Comparison of ENCODE assay signal across 20 cellular contexts in the genomic region with DNA sequence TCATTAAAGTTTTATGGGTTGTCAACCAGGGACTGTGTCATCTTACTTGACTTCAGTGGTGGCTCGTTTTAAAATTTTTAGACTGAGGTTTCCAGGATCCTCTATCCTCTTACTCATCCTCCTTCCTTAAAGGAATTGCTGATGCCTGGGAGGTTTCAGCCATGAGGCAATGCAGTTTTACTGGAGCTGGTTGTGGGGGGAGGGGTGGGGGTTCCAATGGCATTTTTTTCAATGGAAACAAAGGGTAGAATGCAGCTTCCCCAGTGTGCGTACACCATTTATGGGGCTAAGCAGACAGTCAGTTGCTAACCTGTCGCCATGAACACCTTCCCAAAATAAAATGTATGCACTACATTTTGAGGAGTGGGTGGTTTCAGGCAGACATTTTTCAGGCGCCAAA.
DNase-seq lines count a peak whose midpoint lies in the region; ATAC-seq and TF ChIP-seq lines count a peak whose summit lies in the region.
"Had no signal": no experiment of that assay in that cellular context is flagged by ENCODE, and none has a peak within 500 bp of the region (broad histone marks: within the 10 kb centered on the region; RNA-seq: fewer than 3 reads in every experiment).

No MANE protein-coding gene starts in this region.

- H3K23ac ChIP-seq in mesenchymal stem cell (ENCODE audit: low read length in 2 of 2), result no peak overlapping the region

- H3K18ac ChIP-seq in mesenchymal stem cell (ENCODE audit: low read depth in 1 of 2, low read length in 2 of 2), result no peak overlapping the region

- H4K91ac ChIP-seq in mesenchymal stem cell (ENCODE audit: low read length), result no peak overlapping the region

- H2AK5ac ChIP-seq in mesenchymal stem cell (ENCODE audit: low read length, severe bottlenecking), result no peak overlapping the region

- H3K9ac ChIP-seq in mesenchymal stem cell (ENCODE audit: low read length) (no peak overlapping the region), colonic mucosa (ENCODE audit: low read depth in 2 of 2, low read length in 2 of 2) (no peak overlapping the region)

- H3K4me3 ChIP-seq in ectodermal cell (ENCODE audit: insufficient read depth, low read depth, low read length) (no peak overlapping the region), mesenchymal stem cell (ENCODE audit: insufficient read depth in 1 of 2, low read depth in 1 of 2, low read length in 2 of 2) (no peak overlapping the region), colonic mucosa (no peak overlapping the region)
- H3K4me3 ChIP-seq: psoas muscle, skin epidermis, uterus had no signal

- H3K36me3 ChIP-seq in ectodermal cell (ENCODE audit: control insufficient read depth, insufficient read depth, low read length), result no peaks in the 10 kb centered on the region
- H3K36me3 ChIP-seq in mesenchymal stem cell (ENCODE audit: control insufficient read depth in 1 of 2, insufficient read depth in 2 of 2, low read depth in 1 of 2, low read length in 2 of 2), result no peaks in the 10 kb centered on the region
- no peaks in the 10 kb centered on the region for H3K36me3 ChIP-seq in colonic mucosa
- H3K36me3 ChIP-seq: uterus had no signal

- H3K27ac ChIP-seq in ectodermal cell (ENCODE audit: insufficient read depth, low read depth, low read length, poor library complexity, severe bottlenecking), result peak overlapping the region; percentile 61
- no peak overlapping the region for H3K27ac ChIP-seq in mesenchymal stem cell (ENCODE audit: low read length, poor library complexity, severe bottlenecking)
- no peak overlapping the region for H3K27ac ChIP-seq in colonic mucosa
- H3K27ac ChIP-seq: psoas muscle, skin epidermis had no signal

- no peaks in the 10 kb centered on the region for H3K9me3 ChIP-seq in ectodermal cell (ENCODE audit: control insufficient read depth, low read length)
- no peaks in the 10 kb centered on the region for H3K9me3 ChIP-seq in mesenchymal stem cell (ENCODE audit: control insufficient read depth, low read length)
- H3K9me3 ChIP-seq in colonic mucosa, result no peaks in the 10 kb centered on the region
- H3K9me3 ChIP-seq: psoas muscle, uterus had no signal

- H4K8ac ChIP-seq in mesenchymal stem cell (ENCODE audit: low read length), result no peak overlapping the region

- no peak overlapping the region for H2BK120ac ChIP-seq in mesenchymal stem cell (ENCODE audit: low read depth, low read length)

- no peaks in the 10 kb centered on the region for H3K79me1 ChIP-seq in mesenchymal stem cell (replicated peaks; ENCODE audit: low read length, poor library complexity, severe bottlenecking)

- H3K4me1 ChIP-seq in ectodermal cell (ENCODE audit: control insufficient read depth, insufficient read depth, low read length) (peaks cover 4% of the 10 kb centered on the region), mesenchymal stem cell (ENCODE audit: control insufficient read depth, insufficient read depth, low read depth, low read length) (no peaks in the 10 kb centered on the region), colonic mucosa (no peaks in the 10 kb centered on the region)
- H3K4me1 ChIP-seq: psoas muscle, uterus had no signal

- no peak overlapping the region for H2BK15ac ChIP-seq in mesenchymal stem cell (ENCODE audit: low read depth, poor library complexity, severe bottlenecking)

- 50 to 52% methylated on average over 4 of the region's 4 CpGs for WGBS in ectodermal cell, 2 experiments
- WGBS in mesenchymal stem cell, result 50% methylated on average over 2 of the region's 4 CpGs

- H2AFZ ChIP-seq in mesenchymal stem cell (ENCODE audit: low read depth, low read length), result no peak overlapping the region

- intact Hi-C loops in colonic mucosa (cut with DNase I), result no loop called here

- no peak overlapping the region for H3K4me2 ChIP-seq in mesenchymal stem cell (ENCODE audit: low read length, poor library complexity, severe bottlenecking)

- H2BK5ac ChIP-seq in mesenchymal stem cell (ENCODE audit: low read depth, low read length, poor library complexity, severe bottlenecking), result no peak overlapping the region

- no peak overlapping the region for H3K4ac ChIP-seq in mesenchymal stem cell (ENCODE audit: low read depth in 1 of 2, low read length in 2 of 2)

- DNase-seq in AG20443 (ENCODE audit: low spot score), result peak; percentile 23
- DNase-seq in HK-2 (ENCODE audit: unreplicated experiment), result peak; percentile 1
- DNase-seq in mesenchymal stem cell, result peak; percentile 1
- DNase-seq in colonic mucosa, result no peak
- no peak for DNase-seq in NCI-H128 (lab: John Stamatoyannopoulos, UW; ENCODE audit: unreplicated experiment)
- no peak for DNase-seq in hippocampal formation (lab: John Stamatoyannopoulos, UW)
- DNase-seq: ACHN; activated CD8-positive, alpha-beta T cell treated with anti-CD3 and anti-CD28 coated beads, Interleukin-2, amount 10 ng/mL, durations not matched to agents 7 days and 5 days; activated naive CD4-positive, alpha-beta T cell treated with anti-CD3 and anti-CD28 coated beads, Interleukin-2, amount 10 ng/mL, durations not matched to agents 7 days and 5 days; activated T-cell treated with anti-CD3 and anti-CD28 coated beads, Interleukin-2, amount 50 U/mL, for 24 hours; DMS53; left colon; NCI-H1417 treated with DMSO at 0.1 percent for 48 hours; NCI-H82; psoas muscle; stimulated activated CD4-positive, alpha-beta T cell treated with anti-CD3 and anti-CD28 coated beads, Interleukin-4, amount 100 ng/mL, for 4 hours; uterus had no signal

- H3K14ac ChIP-seq in mesenchymal stem cell (ENCODE audit: low read length in 2 of 2), result no peak overlapping the region

- H2BK12ac ChIP-seq in mesenchymal stem cell (ENCODE audit: low read length in 2 of 2), result no peak overlapping the region

- H3K27me3 ChIP-seq in ectodermal cell (ENCODE audit: control insufficient read depth, insufficient read depth, low read length, poor library complexity, severe bottlenecking) (no peaks in the 10 kb centered on the region), mesenchymal stem cell (ENCODE audit: control insufficient read depth in 1 of 2, insufficient read depth in 1 of 2, low read length in 2 of 2) (no peaks in the 10 kb centered on the region), colonic mucosa (no peaks in the 10 kb centered on the region)
- H3K27me3 ChIP-seq: uterus had no signal

- no peak for TF ChIP-seq CTCF in colonic mucosa (IDR thresholded peaks at IDR 0.05)

- ATAC-seq in HG03378 (IDR thresholded peaks at IDR 0.05; ENCODE audit: unreplicated experiment), result no peak
- ATAC-seq: activated CD8-positive, alpha-beta T cell treated with anti-CD3 and anti-CD28 coated beads, Interleukin-2, amount 10 ng/mL, durations not matched to agents 7 days and 5 days; left colon; psoas muscle had no signal

Comparison
In these comparisons a context has a peak if more than half of its experiments do, and no peak if none do; other contexts are left out.
1. DNase-seq: peak in AG20443 (single experiment), HK-2 (single experiment) and mesenchymal stem cell (single experiment); none in colonic mucosa (single experiment), NCI-H128 (single experiment) and hippocampal formation (0 of 2).